1 cellular context compared by ENCODE assay signal in genomic region chr12:2301531-2302461, GRCh38.
TF ChIP-seq lines count a peak whose summit lies in the region.

No MANE protein-coding gene starts in this region.

TF ChIP-seq in HepG2, 621 proteins besides CTCF, POLR2A, EP300 and RAD21 (continued from another document):
- no peak for TF ChIP-seq ZHX2 (IDR thresholded peaks at IDR 0.05; ENCODE audit: low read depth)
- no peak for TF ChIP-seq ZHX2 (CRISPR knock-in tag; IDR thresholded peaks at IDR 0.05; ENCODE audit: borderline replicate concordance)
- TF ChIP-seq ZNF331 (CRISPR knock-in tag; IDR thresholded peaks at IDR 0.05), result no peak
- no peak for TF ChIP-seq ZNF275 (CRISPR knock-in tag; IDR thresholded peaks at IDR 0.05; ENCODE audit: borderline replicate concordance)
- TF ChIP-seq ZNF264 (CRISPR knock-in tag; IDR thresholded peaks at IDR 0.05), result no peak
- no peak for TF ChIP-seq ZNF652 (CRISPR knock-in tag; IDR thresholded peaks at IDR 0.05; ENCODE audit: borderline replicate concordance, low read depth)
- no peak for TF ChIP-seq HNF4A (CRISPR knock-in tag; IDR thresholded peaks at IDR 0.05)
- no peak for TF ChIP-seq AKAP8 (CRISPR knock-in tag; IDR thresholded peaks at IDR 0.05)
- TF ChIP-seq TAF1 (CRISPR knock-in tag; IDR thresholded peaks at IDR 0.05), result no peak
- no peak for TF ChIP-seq ZNF83 (CRISPR knock-in tag; IDR thresholded peaks at IDR 0.05; ENCODE audit: borderline replicate concordance)
- TF ChIP-seq ZFP91 (CRISPR knock-in tag; IDR thresholded peaks at IDR 0.05; ENCODE audit: borderline replicate concordance), result no peak
